In the genomic region with DNA sequence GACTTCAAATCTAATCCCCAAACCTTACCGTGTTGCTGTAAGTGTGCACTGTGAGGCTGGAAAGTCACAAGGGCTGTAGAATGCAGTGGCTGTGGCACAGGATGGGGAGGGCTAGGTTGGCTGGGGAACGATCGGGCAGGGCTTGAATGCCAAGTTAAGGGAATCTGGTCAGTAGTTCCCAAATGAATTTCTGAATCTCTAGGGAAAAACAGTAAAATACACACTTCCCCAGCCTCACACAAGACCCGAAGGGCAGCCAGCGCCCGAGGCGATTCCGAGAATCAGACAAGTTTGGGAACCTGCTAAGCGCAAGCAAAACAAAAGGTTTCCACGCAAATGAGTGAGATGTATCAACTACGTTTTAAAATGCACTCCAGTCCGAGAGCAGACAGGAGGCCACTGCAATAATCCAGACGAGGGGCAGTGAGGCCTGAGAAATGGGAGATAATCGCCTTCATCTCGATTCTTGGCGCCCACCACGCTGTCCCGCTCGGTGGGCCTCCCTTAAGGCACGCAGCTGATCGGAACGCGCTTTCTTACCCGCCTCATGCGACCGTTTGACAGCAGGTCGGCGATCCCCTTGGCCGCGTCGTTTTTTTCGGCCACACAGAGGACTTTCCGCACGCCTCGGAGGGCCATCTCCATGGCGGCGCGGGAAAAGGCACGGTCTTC, we compare ENCODE assay signal across 8 cellular contexts. TPM values are rescaled to one million over a fixed set of nuclear protein-coding genes. Genes with fewer than 3 reads are reported as not detected.
DNase-seq lines count a peak whose midpoint lies in the region; ATAC-seq and TF ChIP-seq lines count a peak whose summit lies in the region.

No MANE protein-coding gene starts in this region.

- H3K4me3 Mint-ChIP-seq in natural killer cell treated with Interleukin-12 subunit alpha and Interleukin-12 subunit beta and Interleukin-15 and Interleukin-18, amount 100 ng/mL, for 72 hours: peak overlapping the region; percentile 92

- peak overlapping the region; percentile 48; the same call in 1 of the 2 replicates for H3K27ac ChIP-seq in SJSA1

- H3K4me3 ChIP-seq in GM06990 (replicated peaks; ENCODE audit: low read depth, low read length) (peak overlapping the region; percentile 81), HFF-Myc (replicated peaks; ENCODE audit: low read depth, low read length) (peak overlapping the region; percentile 95), SJSA1 (peak overlapping the region; percentile 64), epithelial cell of esophagus (ENCODE audit: low read length) (peak overlapping the region; percentile 86)

- DNase-seq in GM06990 (ENCODE audit: extremely low read depth, insufficient read length) (no peak), HFF-Myc (ENCODE audit: extremely low read depth, low read depth) (no peak), SJSA1 (ENCODE audit: low read depth in 1 of 2, low spot score in 2 of 2) (no peak), epithelial cell of esophagus (ENCODE audit: low read depth) (peak; percentile 13)
- DNase-seq in natural killer cell treated with Interleukin-12 subunit alpha and Interleukin-12 subunit beta and Interleukin-15 and Interleukin-18, amount 100 ng/mL, for 72 hours (ENCODE audit: low spot score): peak; percentile 29
- no peak for DNase-seq in stimulated activated CD4-positive, alpha-beta T cell treated with anti-CD3 and anti-CD28 coated beads, Interleukin-4, amount 100 ng/mL, for 4 hours
- no peak for DNase-seq in effector CD4-positive, alpha-beta T cell

- H3K9me3 Mint-ChIP-seq in natural killer cell treated with Interleukin-12 subunit alpha and Interleukin-12 subunit beta and Interleukin-15 and Interleukin-18, amount 100 ng/mL, for 72 hours: no peaks in the 10 kb centered on the region

- H3K36me3 ChIP-seq in GM06990 (ENCODE audit: control insufficient read depth, insufficient read depth, low read length): peaks cover 11% of the 10 kb centered on the region
- peaks cover 75% of the 10 kb centered on the region for H3K36me3 ChIP-seq in SJSA1

- TF ChIP-seq CTCF in GM06990 (IDR thresholded peaks at IDR 0.05; ENCODE audit: insufficient read depth, low read length, poor library complexity, severe bottlenecking) (no peak), HFF-Myc (IDR thresholded peaks at IDR 0.05; ENCODE audit: low read depth, low read length, missing control alignments) (no peak), epithelial cell of esophagus (IDR thresholded peaks at IDR 0.05; ENCODE audit: insufficient read depth, low read depth, low read length, missing control alignments) (no peak)

- no peaks in the 10 kb centered on the region for H3K9me3 ChIP-seq in SJSA1 (replicated peaks)

- no peak for ATAC-seq in natural killer cell treated with Interleukin-12 subunit alpha and Interleukin-12 subunit beta and Interleukin-15 and Interleukin-18, amount 100 ng/mL, for 72 hours
- no peak for ATAC-seq in HG02798 (IDR thresholded peaks at IDR 0.05; ENCODE audit: poor library complexity, unreplicated experiment)

- H3K27me3 Mint-ChIP-seq in natural killer cell treated with Interleukin-12 subunit alpha and Interleukin-12 subunit beta and Interleukin-15 and Interleukin-18, amount 100 ng/mL, for 72 hours: no peaks in the 10 kb centered on the region

- H3K4me1 ChIP-seq in SJSA1 (replicated peaks): peaks cover 21% of the 10 kb centered on the region

- H3K36me3 Mint-ChIP-seq in natural killer cell treated with Interleukin-12 subunit alpha and Interleukin-12 subunit beta and Interleukin-15 and Interleukin-18, amount 100 ng/mL, for 72 hours: peaks cover 11% of the 10 kb centered on the region

- H3K27me3 ChIP-seq in GM06990 (replicated peaks; ENCODE audit: control insufficient read depth, insufficient read depth, low read length) (no peaks in the 10 kb centered on the region), SJSA1 (replicated peaks) (no peaks in the 10 kb centered on the region)

- peak overlapping the region; percentile 98 for H3K27ac Mint-ChIP-seq in natural killer cell treated with Interleukin-12 subunit alpha and Interleukin-12 subunit beta and Interleukin-15 and Interleukin-18, amount 100 ng/mL, for 72 hours

- H3K4me1 Mint-ChIP-seq in natural killer cell treated with Interleukin-12 subunit alpha and Interleukin-12 subunit beta and Interleukin-15 and Interleukin-18, amount 100 ng/mL, for 72 hours (ENCODE audit: low read depth in 2 of 2): peaks cover 58 to 62% of the 10 kb centered on the region in 2 donors

RNA-seq across cellular contexts. Expression of gene TOP3A, which starts 0.6 kb away (rescaled TPM):
- 38.4 and 80.2 TPM in 2 replicates for total RNA-seq in SJSA1 (2014; rRNA removed; shearing (Covaris generic))
- total RNA-seq in natural killer cell treated with Interleukin-12 subunit alpha and Interleukin-12 subunit beta and Interleukin-15 and Interleukin-18, amount 100 ng/mL, for 72 hours: 100 to 1,000 TPM in 1 of 2 donors, 10 to 100 TPM in 1; 65.6 to 144 TPM

RNA-seq across cellular contexts. Expression of gene SMCR8, which starts 0.9 kb away (rescaled TPM):
- total RNA-seq in SJSA1 (2014; rRNA removed; shearing (Covaris generic)): 6.0 and 12.1 TPM in 2 replicates
- total RNA-seq in natural killer cell treated with Interleukin-12 subunit alpha and Interleukin-12 subunit beta and Interleukin-15 and Interleukin-18, amount 100 ng/mL, for 72 hours: 10 to 100 TPM; 29.1 to 32.1 TPM

RNA-seq across cellular contexts. Expression of gene SHMT1, which starts 49.2 kb away (rescaled TPM):
- 20.4 and 23.0 TPM in 2 replicates for total RNA-seq in SJSA1 (2014; rRNA removed; shearing (Covaris generic))
- 10 to 100 TPM; 24.8 to 70.6 TPM for total RNA-seq in natural killer cell treated with Interleukin-12 subunit alpha and Interleukin-12 subunit beta and Interleukin-15 and Interleukin-18, amount 100 ng/mL, for 72 hours

RNA-seq across cellular contexts. Expression of gene MIEF2, which starts 53.7 kb away (rescaled TPM):
- 5.3 and 14.8 TPM in 2 replicates for total RNA-seq in SJSA1 (2014; rRNA removed; shearing (Covaris generic))
- 1 to 10 TPM; 6.8 to 8.1 TPM for total RNA-seq in natural killer cell treated with Interleukin-12 subunit alpha and Interleukin-12 subunit beta and Interleukin-15 and Interleukin-18, amount 100 ng/mL, for 72 hours

RNA-seq across cellular contexts. Expression of gene FLII, which starts 55.7 kb away (rescaled TPM):
- total RNA-seq in SJSA1 (2014; rRNA removed; shearing (Covaris generic)): 115 TPM in 2 replicates
- total RNA-seq in natural killer cell treated with Interleukin-12 subunit alpha and Interleukin-12 subunit beta and Interleukin-15 and Interleukin-18, amount 100 ng/mL, for 72 hours: 100 to 1,000 TPM; 247 to 285 TPM

Comparison
In these comparisons a context has a peak if more than half of its experiments do, and no peak if none do; other contexts are left out.
1. DNase-seq: peak in epithelial cell of esophagus (single experiment) and natural killer cell treated with Interleukin-12 subunit alpha and Interleukin-12 subunit beta and Interleukin-15 and Interleukin-18, amount 100 ng/mL, for 72 hours (single experiment); none in GM06990 (single experiment), HFF-Myc (single experiment), SJSA1 (0 of 2), stimulated activated CD4-positive, alpha-beta T cell treated with anti-CD3 and anti-CD28 coated beads, Interleukin-4, amount 100 ng/mL, for 4 hours (0 of 2) and effector CD4-positive, alpha-beta T cell (single experiment).
2. Peak in every context shown above with its lines, with median percentiles within 50 percentile points of each other: H3K4me3 ChIP-seq.